In genomic region chr1:212432163-212432705, GRCh38 we compare ENCODE assay signal across 8 cellular contexts. TPM values are rescaled to one million over a fixed set of nuclear protein-coding genes. Genes with fewer than 3 reads are reported as not detected.
DNase-seq lines count a peak whose midpoint lies in the region; ATAC-seq lines count a peak whose summit lies in the region.

No MANE protein-coding gene starts in this region.

- no peak overlapping the region for H2AK5ac ChIP-seq in neuronal stem cell (ENCODE audit: low read depth, low read length)

- no peak overlapping the region for H3K27ac ChIP-seq in CD4-positive, alpha-beta memory T cell (ENCODE audit: low read depth, low read length)
- no peak overlapping the region for H3K27ac ChIP-seq in neuronal stem cell (replicated peaks; ENCODE audit: low read length)

- peaks cover 3% of the 10 kb centered on the region in 2 donors for H3K27me3 Mint-ChIP-seq in CD4-positive, alpha-beta memory T cell
- no peaks in the 10 kb centered on the region for H3K27me3 Mint-ChIP-seq in effector memory CD8-positive, alpha-beta T cell

- H3K4me2 ChIP-seq in neuronal stem cell (ENCODE audit: insufficient read depth, low read length, poor library complexity, severe bottlenecking) = peak overlapping the region; percentile 85

- no peak for DNase-seq in CD4-positive, alpha-beta memory T cell
- no peak for DNase-seq in NT2/D1 (ENCODE audit: low read depth, low spot score)
- no peak for DNase-seq in effector memory CD8-positive, alpha-beta T cell
- no peak for DNase-seq in neuronal stem cell (ENCODE audit: low spot score)
- no peak for DNase-seq in SIG-M5 (lab: John Stamatoyannopoulos, UW)

- H3K27ac Mint-ChIP-seq in CD4-positive, alpha-beta memory T cell = peak overlapping the region in 3 of 7 donors; percentile 31 to 81 (median 47)
- no peak overlapping the region for H3K27ac Mint-ChIP-seq in effector memory CD8-positive, alpha-beta T cell

- H2BK12ac ChIP-seq in neuronal stem cell (ENCODE audit: low read length) = no peak overlapping the region

- H3K4me1 ChIP-seq in CD4-positive, alpha-beta memory T cell (ENCODE audit: insufficient read depth, low read length) = peaks cover 20% of the 10 kb centered on the region
- H3K4me1 ChIP-seq in NT2/D1 (ENCODE audit: insufficient read depth, insufficient read length) (peaks cover 3% of the 10 kb centered on the region), neuronal stem cell (ENCODE audit: control insufficient read depth in 2 of 2, insufficient read depth in 1 of 2, low read depth in 1 of 2, low read length in 2 of 2) (peaks cover 0 to 12% of the 10 kb centered on the region in 2 donors)

- WGBS in neuronal stem cell (ENCODE audit: extremely low coverage in 2 of 2, insufficient read length in 2 of 2, insufficient replicate concordance in 1 of 2), 2 donors = no CpG with 5 or more reads among the region's 9 CpGs

- no peak overlapping the region for H2BK120ac ChIP-seq in neuronal stem cell (ENCODE audit: low read depth, low read length)

- no peak overlapping the region for H4K91ac ChIP-seq in neuronal stem cell (ENCODE audit: low read depth, low read length, poor library complexity)

- H4K8ac ChIP-seq in neuronal stem cell (ENCODE audit: low read depth, low read length) = no peak overlapping the region

- H3K9ac ChIP-seq in NT2/D1 (ENCODE audit: insufficient read length, low read depth) = peak overlapping the region; percentile 66
- H3K9ac ChIP-seq in neuronal stem cell (ENCODE audit: low read depth, low read length, poor library complexity) = no peak overlapping the region

- no peaks in the 10 kb centered on the region for H3K36me3 Mint-ChIP-seq in CD4-positive, alpha-beta memory T cell
- H3K36me3 Mint-ChIP-seq in effector memory CD8-positive, alpha-beta T cell (ENCODE audit: insufficient read depth) = no peaks in the 10 kb centered on the region

- CTCF ChIA-PET in CD4-positive, alpha-beta memory T cell (lab: Charles Lee; ENCODE audit: partially characterized antibody) = interaction anchor here (1.1 to 1.7 kb wide), 3 partner anchors 24 to 362 kb away, joined by 4 to 8 read pairs (median 6); no protein-coding TSS in a partner anchor

- intact Hi-C loops in CD4-positive, alpha-beta memory T cell (cut with micrococcal nuclease) = loop anchor here (1.0 to 10.0 kb wide), 5 partner anchors 18 to 757 kb away; partner anchors contain the start of genes LPGAT1, NEK2, PACC1 and PPP2R5A

- H3K9me3 ChIP-seq in CD4-positive, alpha-beta memory T cell (ENCODE audit: control insufficient read depth in 1 of 2, low read length in 2 of 2) = no peaks in the 10 kb centered on the region
- H3K9me3 ChIP-seq in NT2/D1 (ENCODE audit: insufficient read depth, low read length) (no peaks in the 10 kb centered on the region), neuronal stem cell (replicated peaks in 1 of 2; ENCODE audit: control insufficient read depth in 2 of 2, insufficient read depth in 1 of 2, low read depth in 1 of 2, low read length in 2 of 2) (no peaks in the 10 kb centered on the region)

- no peaks in the 10 kb centered on the region for H3K9me3 Mint-ChIP-seq in CD4-positive, alpha-beta memory T cell
- H3K9me3 Mint-ChIP-seq in effector memory CD8-positive, alpha-beta T cell = no peaks in the 10 kb centered on the region

- H3K14ac ChIP-seq in neuronal stem cell (ENCODE audit: low read length) = no peak overlapping the region

- H3K79me1 ChIP-seq in neuronal stem cell (ENCODE audit: low read depth, low read length) = no peaks in the 10 kb centered on the region

- ATAC-seq in effector memory CD8-positive, alpha-beta T cell (replicated peaks) = no peak
- ATAC-seq in HG03520 (IDR thresholded peaks at IDR 0.05; ENCODE audit: unreplicated experiment) (no peak), HG02885 (IDR thresholded peaks at IDR 0.05; ENCODE audit: poor library complexity, unreplicated experiment) (no peak), HG03025 (IDR thresholded peaks at IDR 0.05; ENCODE audit: low FRiP score, unreplicated experiment) (no peak)

- no peaks in the 10 kb centered on the region for H3K36me3 ChIP-seq in CD4-positive, alpha-beta memory T cell (ENCODE audit: insufficient read depth, low read length)
- H3K36me3 ChIP-seq in NT2/D1 (ENCODE audit: insufficient read depth, insufficient read length, low read length) (no peaks in the 10 kb centered on the region), neuronal stem cell (replicated peaks in 1 of 2; ENCODE audit: control insufficient read depth in 2 of 2, insufficient read depth in 2 of 2, low read length in 2 of 2) (no peaks in the 10 kb centered on the region)

- H3K18ac ChIP-seq in neuronal stem cell (ENCODE audit: low read length) = no peak overlapping the region

- no peaks in the 10 kb centered on the region for H3K27me3 ChIP-seq in CD4-positive, alpha-beta memory T cell (ENCODE audit: insufficient read depth, low read length)
- H3K27me3 ChIP-seq in NT2/D1 (ENCODE audit: insufficient read depth, insufficient read length) (peaks cover 16% of the 10 kb centered on the region), neuronal stem cell (ENCODE audit: control insufficient read depth in 3 of 3, insufficient read depth in 3 of 3, low read depth in 1 of 3, low read length in 3 of 3) (peaks cover 0 to 27% (median 3%) of the 10 kb centered on the region in 3 experiments)

- H3K23ac ChIP-seq in neuronal stem cell (ENCODE audit: low read depth, low read length, poor library complexity) = no peak overlapping the region

- no peak overlapping the region for H2BK5ac ChIP-seq in neuronal stem cell (ENCODE audit: low read length)

- H3K4me3 ChIP-seq in CD4-positive, alpha-beta memory T cell (ENCODE audit: low read length in 2 of 2) = peak overlapping the region in 1 of 2 donors; percentile 56
- H3K4me3 ChIP-seq in NT2/D1 (ENCODE audit: insufficient read length, low read depth) (peak overlapping the region; percentile 71), neuronal stem cell (ENCODE audit: low read length in 2 of 2) (peak overlapping the region in 1 of 2 donors; percentile 62)

- H2AFZ ChIP-seq in neuronal stem cell (ENCODE audit: low read length) = peak overlapping the region; percentile 96

- H3K4ac ChIP-seq in neuronal stem cell (ENCODE audit: low read length) = no peak overlapping the region

- H3K4me1 Mint-ChIP-seq in CD4-positive, alpha-beta memory T cell = peaks cover 10 to 34% (median 18%) of the 10 kb centered on the region in 4 donors
- peaks cover 10 to 26% of the 10 kb centered on the region in 2 donors for H3K4me1 Mint-ChIP-seq in effector memory CD8-positive, alpha-beta T cell (ENCODE audit: low read depth in 2 of 2)

- H2BK15ac ChIP-seq in neuronal stem cell (ENCODE audit: low read length) = no peak overlapping the region

- POLR2A ChIA-PET in CD4-positive, alpha-beta memory T cell (lab: Charles Lee; ENCODE audit: partially characterized antibody) = interaction anchor here (0.9 to 2.3 kb wide), 7 partner anchors 10 to 1105 kb away, joined by 3 to 8 read pairs (median 5); partner anchors contain the start of genes NSL1, PACC1, TATDN3 and TRAF5

- H3K4me3 Mint-ChIP-seq in CD4-positive, alpha-beta memory T cell = peak overlapping the region; percentile 74 to 81 (median 76)
- peak overlapping the region; percentile 62 to 75 for H3K4me3 Mint-ChIP-seq in effector memory CD8-positive, alpha-beta T cell

RNA-seq across cellular contexts. Expression of gene NENF, which starts 0.5 kb away (rescaled TPM):
- total RNA-seq in CD4-positive, alpha-beta memory T cell = 10 to 100 TPM; 18.7 to 21.0 TPM
- polyA plus RNA-seq in CD4-positive, alpha-beta memory T cell = 10 to 100 TPM; 42.6 to 76.2 TPM
- polyA plus RNA-seq in neuronal stem cell (2013, experiment 1 of 2) = 27.0 TPM
- 26.9 TPM for polyA plus RNA-seq in neuronal stem cell (2013, experiment 2 of 2)

RNA-seq across cellular contexts. Expression of gene PACC1, which starts 17.5 kb away (rescaled TPM):
- total RNA-seq in CD4-positive, alpha-beta memory T cell = 10 to 100 TPM in 1 of 2 experiments, 1 to 10 TPM in 1; 9.7 to 12.3 TPM
- 1 to 10 TPM; 8.8 to 9.4 TPM for polyA plus RNA-seq in CD4-positive, alpha-beta memory T cell
- 19.2 TPM for polyA plus RNA-seq in neuronal stem cell (2013, experiment 1 of 2)
- polyA plus RNA-seq in neuronal stem cell (2013, experiment 2 of 2) = 18.7 TPM
